ENCODE assay signal across 21 cellular contexts in the genomic region with DNA sequence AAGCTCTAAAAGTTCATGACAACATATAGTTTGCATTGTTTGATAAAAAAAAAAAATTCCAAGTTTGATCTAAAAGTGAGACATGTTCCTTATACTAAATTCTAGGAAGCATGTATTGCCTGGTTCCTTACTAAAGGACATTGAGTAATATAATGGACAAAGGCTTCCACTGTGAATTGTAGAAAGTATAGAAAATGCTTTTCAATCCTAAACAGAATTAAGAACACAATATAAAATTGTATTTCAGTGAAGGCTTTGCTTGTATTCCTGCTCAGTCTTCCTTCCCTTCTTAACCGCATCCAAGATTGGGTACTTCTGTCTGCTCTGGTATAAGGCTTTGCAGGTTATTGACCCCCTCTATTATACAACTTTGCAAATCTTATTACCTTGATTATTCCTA. TPM values are rescaled to one million over a fixed set of nuclear protein-coding genes. Genes with fewer than 3 reads are reported as not detected.
DNase-seq lines count a peak whose midpoint lies in the region; ATAC-seq and TF ChIP-seq lines count a peak whose summit lies in the region.
"Had no signal": no experiment of that assay in that cellular context is flagged by ENCODE, and none has a peak within 500 bp of the region (broad histone marks: within the 10 kb centered on the region; RNA-seq: fewer than 3 reads in every experiment).

No MANE protein-coding gene starts in this region.

- peaks cover 60% of the 10 kb centered on the region for H3K4me1 Mint-ChIP-seq in activated naive CD8-positive, alpha-beta T cell treated with anti-CD3 and anti-CD28 coated beads, Interleukin-2, amount 50 U/mL, for 24 hours
- H3K4me1 Mint-ChIP-seq in activated naive CD8-positive, alpha-beta T cell treated with anti-CD3 and anti-CD28 coated beads for 36 hours, result peaks cover 38% of the 10 kb centered on the region
- peaks cover 55% of the 10 kb centered on the region for H3K4me1 Mint-ChIP-seq in endothelial cell (ENCODE audit: unreplicated experiment)
- H3K4me1 Mint-ChIP-seq in nephron, result peaks cover 28% of the 10 kb centered on the region
- H3K4me1 Mint-ChIP-seq in activated CD4-positive, alpha-beta T cell treated with anti-CD3 and anti-CD28 coated beads, Interleukin-2, amount 10 ng/mL, durations not matched to agents 7 days and 5 days, result peaks cover 52% of the 10 kb centered on the region

- no peak for TF ChIP-seq CTCF in endothelial cell (IDR thresholded peaks at IDR 0.05; ENCODE audit: unreplicated experiment)
- TF ChIP-seq CTCF in nephron (IDR thresholded peaks at IDR 0.05; ENCODE audit: unreplicated experiment in 3 of 3), result no peak

- H3K36me3 Mint-ChIP-seq in activated naive CD8-positive, alpha-beta T cell treated with anti-CD3 and anti-CD28 coated beads, Interleukin-2, amount 50 U/mL, for 24 hours (ENCODE audit: low read depth), result no peaks in the 10 kb centered on the region
- H3K36me3 Mint-ChIP-seq in activated naive CD8-positive, alpha-beta T cell treated with anti-CD3 and anti-CD28 coated beads for 36 hours, result peaks cover 3% of the 10 kb centered on the region
- H3K36me3 Mint-ChIP-seq in endothelial cell (ENCODE audit: low read depth, unreplicated experiment), result peaks cover 10% of the 10 kb centered on the region
- peaks cover 5% of the 10 kb centered on the region for H3K36me3 Mint-ChIP-seq in nephron (ENCODE audit: low read depth)
- peaks cover 3% of the 10 kb centered on the region for H3K36me3 Mint-ChIP-seq in activated CD4-positive, alpha-beta T cell treated with anti-CD3 and anti-CD28 coated beads, Interleukin-2, amount 10 ng/mL, durations not matched to agents 7 days and 5 days (ENCODE audit: low read depth)
- H3K36me3 Mint-ChIP-seq: activated naive CD8-positive, alpha-beta T cell had no signal

- no peaks in the 10 kb centered on the region for H3K9me3 Mint-ChIP-seq in activated naive CD8-positive, alpha-beta T cell treated with anti-CD3 and anti-CD28 coated beads, Interleukin-2, amount 50 U/mL, for 24 hours
- H3K9me3 Mint-ChIP-seq in activated naive CD8-positive, alpha-beta T cell treated with anti-CD3 and anti-CD28 coated beads for 36 hours, result no peaks in the 10 kb centered on the region
- H3K9me3 Mint-ChIP-seq in endothelial cell (ENCODE audit: unreplicated experiment) (no peaks in the 10 kb centered on the region), nephron (peaks cover 3% of the 10 kb centered on the region)
- no peaks in the 10 kb centered on the region for H3K9me3 Mint-ChIP-seq in activated CD4-positive, alpha-beta T cell treated with anti-CD3 and anti-CD28 coated beads, Interleukin-2, amount 10 ng/mL, durations not matched to agents 7 days and 5 days
- H3K9me3 Mint-ChIP-seq: CD4-positive, alpha-beta memory T cell; stimulated activated naive CD8-positive, alpha-beta T cell treated with anti-CD3 and anti-CD28 coated beads, Interleukin-15, Interleukin-2, amounts not matched to agents 100 ng/mL and 50 ng/mL, for 24 hours; T-helper 2 cell treated with Interferon-gamma antibody and Interleukin-4, amounts not matched to agents 5 μg/mL and 100 μg/mL, for 36 hours had no signal

- DNase-seq in activated naive CD8-positive, alpha-beta T cell treated with anti-CD3 and anti-CD28 coated beads, Interleukin-2, amount 50 U/mL, for 24 hours, result no peak
- no peak for DNase-seq in activated naive CD8-positive, alpha-beta T cell treated with anti-CD3 and anti-CD28 coated beads for 36 hours
- DNase-seq in endothelial cell (ENCODE audit: low spot score), result no peak
- DNase-seq in activated CD4-positive, alpha-beta T cell treated with anti-CD3 and anti-CD28 coated beads, Interleukin-2, amount 10 ng/mL, durations not matched to agents 7 days and 5 days, result no peak
- DNase-seq in kidney glomerular epithelial cell (lab: John Stamatoyannopoulos, UW), result no peak
- DNase-seq: CD4-positive, alpha-beta memory T cell; dermis blood vessel endothelial cell; DMS79; KG1; left ventricle myocardium inferior; NCI-H187; sigmoid colon; SJCRH30; stimulated activated CD4-positive, alpha-beta T cell treated with anti-CD3 and anti-CD28 coated beads, Interleukin-2, amount 100 ng/mL, for 24 hours; upper lobe of left lung had no signal

- POLR2A ChIA-PET in activated CD4-positive, alpha-beta T cell treated with anti-CD3 and anti-CD28 coated beads, Interleukin-2, amount 10 ng/mL, durations not matched to agents 7 days and 5 days (lab: Charles Lee), result no interaction called here

- no peak overlapping the region for H3K27ac Mint-ChIP-seq in activated naive CD8-positive, alpha-beta T cell treated with anti-CD3 and anti-CD28 coated beads, Interleukin-2, amount 50 U/mL, for 24 hours
- H3K27ac Mint-ChIP-seq in activated naive CD8-positive, alpha-beta T cell treated with anti-CD3 and anti-CD28 coated beads for 36 hours, result no peak overlapping the region
- peak overlapping the region; percentile 97 for H3K27ac Mint-ChIP-seq in endothelial cell (ENCODE audit: unreplicated experiment)
- H3K27ac Mint-ChIP-seq in nephron, result no peak overlapping the region
- no peak overlapping the region for H3K27ac Mint-ChIP-seq in activated CD4-positive, alpha-beta T cell treated with anti-CD3 and anti-CD28 coated beads, Interleukin-2, amount 10 ng/mL, durations not matched to agents 7 days and 5 days
- H3K27ac Mint-ChIP-seq: activated naive CD8-positive, alpha-beta T cell; stimulated activated naive CD8-positive, alpha-beta T cell treated with anti-CD3 and anti-CD28 coated beads, Interleukin-15, Interleukin-2, amounts not matched to agents 100 ng/mL and 50 ng/mL, for 24 hours; T-helper 2 cell treated with Interferon-gamma antibody and Interleukin-4, amounts not matched to agents 5 μg/mL and 100 μg/mL, for 36 hours had no signal

- peak overlapping the region; percentile 18 for H3K4me3 Mint-ChIP-seq in activated naive CD8-positive, alpha-beta T cell treated with anti-CD3 and anti-CD28 coated beads, Interleukin-2, amount 50 U/mL, for 24 hours
- H3K4me3 Mint-ChIP-seq in activated naive CD8-positive, alpha-beta T cell treated with anti-CD3 and anti-CD28 coated beads for 36 hours, result no peak overlapping the region
- H3K4me3 Mint-ChIP-seq in endothelial cell (ENCODE audit: unreplicated experiment) (peak overlapping the region; percentile 99), nephron (peak overlapping the region in 2 of 3 experiments; percentile 57 to 85)
- no peak overlapping the region for H3K4me3 Mint-ChIP-seq in activated CD4-positive, alpha-beta T cell treated with anti-CD3 and anti-CD28 coated beads, Interleukin-2, amount 10 ng/mL, durations not matched to agents 7 days and 5 days
- H3K4me3 Mint-ChIP-seq: stimulated activated naive CD8-positive, alpha-beta T cell treated with anti-CD3 and anti-CD28 coated beads, Interleukin-15, Interleukin-2, amounts not matched to agents 100 ng/mL and 50 ng/mL, for 24 hours; T-helper 2 cell treated with Interferon-gamma antibody and Interleukin-4, amounts not matched to agents 5 μg/mL and 100 μg/mL, for 36 hours had no signal

- CTCF ChIA-PET in activated CD4-positive, alpha-beta T cell treated with anti-CD3 and anti-CD28 coated beads, Interleukin-2, amount 10 ng/mL, durations not matched to agents 7 days and 5 days (lab: Charles Lee), result interaction anchor here (1.1 to 2.6 kb wide), 3 partner anchors 13 to 104 kb away, joined by 3 to 6 read pairs (median 4); no protein-coding TSS in a partner anchor

- no peak for ATAC-seq in activated naive CD8-positive, alpha-beta T cell treated with anti-CD3 and anti-CD28 coated beads, Interleukin-2, amount 50 U/mL, for 24 hours
- ATAC-seq in HG02623 (IDR thresholded peaks at IDR 0.05; ENCODE audit: unreplicated experiment) (no peak), HG02852 (IDR thresholded peaks at IDR 0.05; ENCODE audit: unreplicated experiment) (no peak)

- H3K27me3 Mint-ChIP-seq in activated naive CD8-positive, alpha-beta T cell treated with anti-CD3 and anti-CD28 coated beads, Interleukin-2, amount 50 U/mL, for 24 hours, result no peaks in the 10 kb centered on the region
- H3K27me3 Mint-ChIP-seq in activated naive CD8-positive, alpha-beta T cell treated with anti-CD3 and anti-CD28 coated beads for 36 hours, result no peaks in the 10 kb centered on the region
- H3K27me3 Mint-ChIP-seq in endothelial cell (ENCODE audit: unreplicated experiment), result peaks cover 3% of the 10 kb centered on the region
- no peaks in the 10 kb centered on the region for H3K27me3 Mint-ChIP-seq in nephron (ENCODE audit: low read depth)
- peaks cover 2% of the 10 kb centered on the region for H3K27me3 Mint-ChIP-seq in activated CD4-positive, alpha-beta T cell treated with anti-CD3 and anti-CD28 coated beads, Interleukin-2, amount 10 ng/mL, durations not matched to agents 7 days and 5 days
- H3K27me3 Mint-ChIP-seq: activated naive CD8-positive, alpha-beta T cell; CD4-positive, alpha-beta memory T cell; stimulated activated naive CD8-positive, alpha-beta T cell treated with anti-CD3 and anti-CD28 coated beads, Interleukin-15, Interleukin-2, amounts not matched to agents 100 ng/mL and 50 ng/mL, for 24 hours had no signal

RNA-seq across cellular contexts. Expression of a gene that starts 2.4 kb away (rescaled TPM):
- total RNA-seq in activated naive CD8-positive, alpha-beta T cell treated with anti-CD3 and anti-CD28 coated beads for 36 hours, result 1 to 10 TPM; 4.4 to 5.2 TPM
- total RNA-seq in endothelial cell (ENCODE audit: unreplicated experiment), result 48.2 TPM
- total RNA-seq in activated CD4-positive, alpha-beta T cell treated with anti-CD3 and anti-CD28 coated beads, Interleukin-2, amount 10 ng/mL, durations not matched to agents 7 days and 5 days, result 1 to 10 TPM; 7.0 to 8.2 TPM

Comparison
In these comparisons a context has a peak if more than half of its experiments do, and no peak if none do; other contexts are left out.
1. H3K4me3 Mint-ChIP-seq: peak in activated naive CD8-positive, alpha-beta T cell treated with anti-CD3 and anti-CD28 coated beads, Interleukin-2, amount 50 U/mL, for 24 hours (single experiment), endothelial cell (single experiment) and nephron (2 of 3); none in activated naive CD8-positive, alpha-beta T cell treated with anti-CD3 and anti-CD28 coated beads for 36 hours (single experiment) and activated CD4-positive, alpha-beta T cell treated with anti-CD3 and anti-CD28 coated beads, Interleukin-2, amount 10 ng/mL, durations not matched to agents 7 days and 5 days (single experiment).